In genomic region chr7:142811154-142811737, GRCh38 we compare ENCODE assay signal across 8 cellular contexts. TPM values are rescaled to one million over a fixed set of nuclear protein-coding genes. Genes with fewer than 3 reads are reported as not detected.
DNase-seq lines count a peak whose midpoint lies in the region; ATAC-seq and TF ChIP-seq lines count a peak whose summit lies in the region.

No MANE protein-coding gene starts in this region.

- H3K4me1 ChIP-seq in HCT116 (ENCODE audit: control insufficient read depth in 1 of 2, insufficient read depth in 2 of 2, low read length in 2 of 2) (peaks cover 0 to 24% of the 10 kb centered on the region in 2 experiments; a peak in 3 of 4 replicates), PC-3 (ENCODE audit: insufficient read depth, low read length) (peaks cover 79% of the 10 kb centered on the region), liver (ENCODE audit: control insufficient read depth in 4 of 4, insufficient read depth in 4 of 4, low read length in 3 of 4) (no peaks in the 10 kb centered on the region)

- TF ChIP-seq CTCF in HCT116 (IDR thresholded peaks at IDR 0.05 in 2 of 3, conservative IDR thresholded peaks at IDR 0.05 in 1 of 3; ENCODE audit: borderline replicate concordance in 1 of 3, insufficient read depth in 1 of 3, low read depth in 2 of 3, low read length in 2 of 3) (peak; percentile 57 to 80 (median 71)), PC-3 (conservative IDR thresholded peaks at IDR 0.05; ENCODE audit: low read depth, low read length) (peak; percentile 84), cardiac fibroblast (IDR thresholded peaks at IDR 0.05; ENCODE audit: low read depth, low read length) (peak; percentile 66), liver (IDR thresholded peaks at IDR 0.05; ENCODE audit: low read depth, low read length, missing input control) (peak; percentile 56)

- no peaks in the 10 kb centered on the region for H3K9me3 ChIP-seq in HCT116 (ENCODE audit: control insufficient read depth in 1 of 2, insufficient read depth in 1 of 2, low read depth in 1 of 2, low read length in 2 of 2)
- H3K9me3 ChIP-seq in PC-3 (ENCODE audit: low read length), result no peaks in the 10 kb centered on the region
- H3K9me3 ChIP-seq in liver (ENCODE audit: control insufficient read depth in 4 of 4, low read length in 3 of 4), result no peaks in the 10 kb centered on the region

- DNase-seq in DMS153 (lab: John Stamatoyannopoulos, UW), result peak; percentile 7
- peak; percentile 39 for DNase-seq in HCT116 (ENCODE audit: low read depth, low spot score)
- DNase-seq in PC-3, result peak; percentile 74
- peak; percentile 66 to 72 for DNase-seq in cardiac fibroblast (ENCODE audit: low read depth in 2 of 2)
- no peak for DNase-seq in NCI-H128 (lab: John Stamatoyannopoulos, UW; ENCODE audit: unreplicated experiment)

- no peaks in the 10 kb centered on the region for H4K20me1 ChIP-seq in HCT116 (ENCODE audit: insufficient read depth)
- H4K20me1 ChIP-seq in PC-3 (ENCODE audit: low read length), result no peaks in the 10 kb centered on the region

- no peaks in the 10 kb centered on the region for H3K9me2 ChIP-seq in HCT116 (ENCODE audit: insufficient read depth)
- H3K9me2 ChIP-seq in PC-3 (replicated peaks; ENCODE audit: low read length), result no peaks in the 10 kb centered on the region

- intact Hi-C loops in HCT116 (cut with micrococcal nuclease) (loop anchor here (1.0 to 10.0 kb wide), 3 partner anchors 179 to 276 kb away; no protein-coding TSS in a partner anchor), PC-3 (cut with micrococcal nuclease) (loop anchor here (1.0 to 5.0 kb wide), 4 partner anchors 15 to 209 kb away; no protein-coding TSS in a partner anchor)

- POLR2A ChIA-PET in HCT116 (lab: Charles Lee), result interaction anchor here (0.7 kb wide), 1 partner anchor 244 kb away, joined by 3 read pairs; no protein-coding TSS in a partner anchor
- POLR2A ChIA-PET in PC-3 (lab: Charles Lee; ENCODE audit: unreplicated experiment), result interaction anchor here (0.5 kb wide), 1 partner anchor 26 kb away, joined by 12 read pairs; no protein-coding TSS in a partner anchor

- CTCF ChIA-PET in HCT116 (lab: Charles Lee) (interaction anchor here (0.6 to 5.5 kb wide), 17 partner anchors 9 to 404 kb away, joined by 3 to 62 read pairs (median 4); no protein-coding TSS in a partner anchor), PC-3 (lab: Charles Lee) (interaction anchor here (0.5 to 8.1 kb wide), 8 partner anchors 21 to 224 kb away, joined by 3 to 90 read pairs (median 4); no protein-coding TSS in a partner anchor)

- H3K4me2 ChIP-seq in HCT116 (ENCODE audit: low read length) (no peak overlapping the region), PC-3 (ENCODE audit: low read length) (peak overlapping the region; percentile 31)

- H3K79me2 ChIP-seq in HCT116 (ENCODE audit: insufficient read depth, low read length), result no peaks in the 10 kb centered on the region
- H3K79me2 ChIP-seq in PC-3 (ENCODE audit: low read length), result peaks cover 10% of the 10 kb centered on the region; the same call in 1 of the 2 replicates

- H3K9ac ChIP-seq in HCT116 (ENCODE audit: low read length), result no peak overlapping the region
- peak overlapping the region; percentile 98 for H3K9ac ChIP-seq in PC-3 (ENCODE audit: low read length)
- H3K9ac ChIP-seq in liver (ENCODE audit: low read depth in 1 of 2, low read length in 2 of 2), result no peak overlapping the region

- TF ChIP-seq RAD21 in HCT116 (IDR thresholded peaks at IDR 0.05; ENCODE audit: low read depth), result peak; percentile 74
- peak; percentile 73 to 80 for TF ChIP-seq RAD21 in liver (IDR thresholded peaks at IDR 0.05)

- no peak for TF ChIP-seq POLR2A in HCT116 (IDR thresholded peaks at IDR 0.05; ENCODE audit: borderline replicate concordance, extremely low read depth, insufficient read depth, insufficient read length)

- H3K4me3 ChIP-seq in HCT116 (replicated peaks in 1 of 2; ENCODE audit: low read depth in 1 of 2, low read length in 2 of 2), result no peak overlapping the region
- no peak overlapping the region for H3K4me3 ChIP-seq in PC-3 (ENCODE audit: low read length)
- H3K4me3 ChIP-seq in cardiac fibroblast (replicated peaks in 1 of 2; ENCODE audit: low read depth in 2 of 2, low read length in 2 of 2), result no peak overlapping the region
- H3K4me3 ChIP-seq in liver (ENCODE audit: low read depth in 1 of 3, low read length in 3 of 3), result no peak overlapping the region

- BruUV-seq in HCT116 (replicated peaks; lab: Mats Ljungman, UMichigan) (no TSS peak), PC-3 (replicated peaks; lab: Mats Ljungman, UMichigan) (no TSS peak)

- peaks cover 24% of the 10 kb centered on the region for H3F3A ChIP-seq in PC-3 (ENCODE audit: low read length, unreplicated experiment)

- no peak overlapping the region for H3K27ac ChIP-seq in HCT116 (ENCODE audit: low read depth, low read length)
- H3K27ac ChIP-seq in PC-3 (ENCODE audit: low read length), result peak overlapping the region; percentile 98
- H3K27ac ChIP-seq in liver (ENCODE audit: low read depth in 1 of 2, low read length in 2 of 2), result no peak overlapping the region

- peak overlapping the region; percentile 24 for H2AFZ ChIP-seq in HCT116 (ENCODE audit: low read depth, low read length, poor library complexity, severe bottlenecking)
- no peak overlapping the region for H2AFZ ChIP-seq in PC-3 (ENCODE audit: low read length)

- ATAC-seq in HCT116 (peak; percentile 77), PC-3 (no peak), GM18868 (IDR thresholded peaks at IDR 0.05; ENCODE audit: unreplicated experiment) (no peak), HG03196 (IDR thresholded peaks at IDR 0.05; ENCODE audit: unreplicated experiment) (no peak)

- RAD21 ChIA-PET in HCT116 (lab: Charles Lee; ENCODE audit: low non-redundant PET in 1 of 2, low total read pairs in 2 of 2, uncharacterized antibody in 2 of 2, unreplicated experiment in 2 of 2), result interaction anchor here in 1 of 2 experiments (1.5 kb wide), 1 partner anchor 28 kb away, joined by 5 read pairs; no protein-coding TSS in a partner anchor

- no peaks in the 10 kb centered on the region for H3K36me3 ChIP-seq in HCT116 (ENCODE audit: control insufficient read depth in 1 of 2, insufficient read depth in 2 of 2, low read length in 2 of 2)
- H3K36me3 ChIP-seq in PC-3 (ENCODE audit: low read depth, low read length), result 0 out of 2 replicates have a peak, but pooled peaks cover 4% of the 10 kb centered on the region
- no peaks in the 10 kb centered on the region for H3K36me3 ChIP-seq in liver (ENCODE audit: control insufficient read depth in 4 of 4, insufficient read depth in 3 of 4, low read depth in 1 of 4, low read length in 3 of 4)

- H3K27me3 ChIP-seq in HCT116 (ENCODE audit: insufficient read depth, low read length) (peaks cover 35% of the 10 kb centered on the region; the same call in 1 of the 2 replicates), PC-3 (ENCODE audit: low read length) (no peaks in the 10 kb centered on the region), liver (ENCODE audit: control insufficient read depth in 4 of 4, insufficient read depth in 4 of 4, low read length in 3 of 4) (peaks cover 0 to 10% (median 2%) of the 10 kb centered on the region in 4 donors)

- 30% methylated on average over 6 of the region's 6 CpGs for WGBS in liver

TF ChIP-seq in HCT116, 20 proteins besides CTCF, POLR2A, EP300 and RAD21 (continues in another document):
- TF ChIP-seq EZH2 (IDR thresholded peaks at IDR 0.05) (no peak), SRF (IDR thresholded peaks at IDR 0.05; ENCODE audit: low read depth) (no peak), SIN3A (IDR thresholded peaks at IDR 0.05; ENCODE audit: low read depth) (no peak)

TF ChIP-seq in liver, 16 proteins besides CTCF, POLR2A, EP300 and RAD21 (continues in another document):
- TF ChIP-seq SP1 (IDR thresholded peaks at IDR 0.05), result no peak
- TF ChIP-seq YY1 (IDR thresholded peaks at IDR 0.05), result no peak
- TF ChIP-seq EGR1 (IDR thresholded peaks at IDR 0.05; ENCODE audit: low read depth in 2 of 2), result no peak
- TF ChIP-seq MAX (IDR thresholded peaks at IDR 0.05), result no peak
- no peak for TF ChIP-seq ZBTB33 (IDR thresholded peaks at IDR 0.05)
- no peak for TF ChIP-seq FOXA1 (IDR thresholded peaks at IDR 0.05)
- TF ChIP-seq NR2F2 (IDR thresholded peaks at IDR 0.05), result no peak
- no peak for TF ChIP-seq HNF4G (IDR thresholded peaks at IDR 0.05)

RNA-seq across cellular contexts. Expression of gene PRSS2, which starts 40.5 kb away (rescaled TPM):
- total RNA-seq in HCT116 (2021; ENCODE audit: unreplicated experiment) (36.8 TPM), PC-3 (2014; rRNA removed) (0.40 TPM in 1 of 2 replicates, not detected in the other), liver (not detected)
- not detected in 2 replicates for polyA plus RNA-seq in HCT116 (2012)
- under 1 TPM in 1 of 2 donors, not detected in 1; 0.21 TPM for polyA plus RNA-seq in liver

RNA-seq across cellular contexts. Expression of gene EPHB6, which starts 43.6 kb away (rescaled TPM):
- total RNA-seq in HCT116 (2021; ENCODE audit: unreplicated experiment) (12.6 TPM), PC-3 (2014; rRNA removed) (30.5 and 48.2 TPM in 2 replicates), liver (1 to 10 TPM; 1.2 to 2.1 TPM)
- polyA plus RNA-seq in HCT116 (2012), result 9.2 and 9.3 TPM in 2 replicates
- polyA plus RNA-seq in liver, result 1 to 10 TPM; 1.9 to 4.3 TPM

Comparison
In these comparisons a context has a peak if more than half of its experiments do, and no peak if none do; other contexts are left out.
1. RNA of gene PRSS2, which starts 40.5 kb away (total RNA-seq): 36.8 TPM in HCT116 (single experiment); 0.40 TPM in PC-3 and not detected in liver; every median in the first group is over 10 times any median in the second.
2. Peak in every context shown above with its lines, with median percentiles within 50 percentile points of each other: CTCF ChIP-seq.